ENCODE assay signal across 13 cellular contexts in genomic region chr18:39463986-39464385, GRCh38.
"Had no signal": no experiment of that assay in that cellular context is flagged by ENCODE, and none has a peak within 500 bp of the region (broad histone marks: within the 10 kb centered on the region; RNA-seq: fewer than 3 reads in every experiment).

No MANE protein-coding gene starts in this region.

- H3K9me3 Mint-ChIP-seq: T-helper 1 cell treated with Interleukin-12 subunit alpha and Interleukin-12 subunit beta and Interleukin-4 antibody, amounts not matched to agents 30 μg/mL and 1 μg/mL, for 36 hours had no signal

- H3K9me3 ChIP-seq: psoas muscle, stomach, testis, upper lobe of left lung had no signal

- DNase-seq: activated CD4-positive, alpha-beta memory T cell treated with anti-CD3 and anti-CD28 coated beads for 36 hours; activated naive CD4-positive, alpha-beta T cell treated with anti-CD3 and anti-CD28 coated beads, Interleukin-2, amount 10 ng/mL, durations not matched to agents 7 days and 5 days; activated T-cell treated with anti-CD3 and anti-CD28 coated beads, Interleukin-2, amount 50 U/mL, for 24 hours; foreskin melanocyte; nephron progenitor cell; psoas muscle; stimulated activated CD4-positive, alpha-beta T cell treated with anti-CD3 and anti-CD28 coated beads, Interleukin-2, amount 100 ng/mL, for 24 hours; stomach; testis; upper lobe of left lung; WERI-Rb-1 had no signal

- H3K4me1 Mint-ChIP-seq: activated naive CD4-positive, alpha-beta T cell treated with anti-CD3 and anti-CD28 coated beads, Interleukin-2, amount 10 ng/mL, durations not matched to agents 7 days and 5 days; nephron progenitor cell had no signal

- H3K27me3 Mint-ChIP-seq: activated CD4-positive, alpha-beta memory T cell treated with anti-CD3 and anti-CD28 coated beads for 36 hours; activated naive CD4-positive, alpha-beta T cell treated with anti-CD3 and anti-CD28 coated beads, Interleukin-2, amount 10 ng/mL, durations not matched to agents 7 days and 5 days; activated T-cell treated with anti-CD3 and anti-CD28 coated beads, Interleukin-2, amount 50 U/mL, for 24 hours had no signal

- H3K36me3 Mint-ChIP-seq: activated CD4-positive, alpha-beta memory T cell treated with anti-CD3 and anti-CD28 coated beads for 36 hours; activated naive CD4-positive, alpha-beta T cell treated with anti-CD3 and anti-CD28 coated beads, Interleukin-2, amount 10 ng/mL, durations not matched to agents 7 days and 5 days had no signal

- H3K36me3 ChIP-seq: cardiac muscle cell, stomach, upper lobe of left lung, WERI-Rb-1 had no signal

- H3K27me3 ChIP-seq: cardiac muscle cell, stomach, testis, upper lobe of left lung had no signal

- H3K27ac Mint-ChIP-seq: activated CD4-positive, alpha-beta memory T cell treated with anti-CD3 and anti-CD28 coated beads for 36 hours; activated naive CD4-positive, alpha-beta T cell treated with anti-CD3 and anti-CD28 coated beads, Interleukin-2, amount 10 ng/mL, durations not matched to agents 7 days and 5 days; activated T-cell treated with anti-CD3 and anti-CD28 coated beads, Interleukin-2, amount 50 U/mL, for 24 hours; nephron progenitor cell; T-helper 1 cell treated with Interleukin-12 subunit alpha and Interleukin-12 subunit beta and Interleukin-4 antibody, amounts not matched to agents 30 μg/mL and 1 μg/mL, for 36 hours had no signal

- H3K4me3 Mint-ChIP-seq: activated CD4-positive, alpha-beta memory T cell treated with anti-CD3 and anti-CD28 coated beads for 36 hours; activated naive CD4-positive, alpha-beta T cell treated with anti-CD3 and anti-CD28 coated beads, Interleukin-2, amount 10 ng/mL, durations not matched to agents 7 days and 5 days; activated T-cell treated with anti-CD3 and anti-CD28 coated beads, Interleukin-2, amount 50 U/mL, for 24 hours; nephron progenitor cell; T-helper 1 cell treated with Interleukin-12 subunit alpha and Interleukin-12 subunit beta and Interleukin-4 antibody, amounts not matched to agents 30 μg/mL and 1 μg/mL, for 36 hours had no signal

- H3K4me1 ChIP-seq: psoas muscle, stomach, testis, upper lobe of left lung had no signal

- H3K27ac ChIP-seq: cardiac muscle cell, psoas muscle, stomach, testis, upper lobe of left lung, WERI-Rb-1 had no signal

- H3K4me3 ChIP-seq: cardiac muscle cell, psoas muscle, stomach, testis, upper lobe of left lung had no signal
